21 cellular contexts compared by ENCODE assay signal in genomic region chr12:44603701-44604100, GRCh38.
"Had no signal": no experiment of that assay in that cellular context is flagged by ENCODE, and none has a peak within 500 bp of the region (broad histone marks: within the 10 kb centered on the region; RNA-seq: fewer than 3 reads in every experiment).

No MANE protein-coding gene starts in this region.

- H3K9me3 ChIP-seq: gastroesophageal sphincter, left ventricle myocardium inferior, uterus had no signal

- H3K27me3 ChIP-seq: gastroesophageal sphincter, hepatocyte, uterus had no signal

- DNase-seq: activated CD4-positive, alpha-beta memory T cell treated with anti-CD3 and anti-CD28 coated beads for 36 hours; activated CD4-positive, alpha-beta T cell treated with anti-CD3 and anti-CD28 coated beads, Interleukin-2, amount 10 ng/mL, durations not matched to agents 24 days and 14 days; activated CD4-positive, CD25-positive, alpha-beta regulatory T cell treated with anti-CD3 and anti-CD28 coated beads, Interleukin-2, amount 50 U/mL, for 72 hours; activated CD8-positive, alpha-beta memory T cell treated with anti-CD3 and anti-CD28 coated beads, Interleukin-2, amount 50 U/mL, for 4 hours; activated gamma-delta T cell; activated naive CD4-positive, alpha-beta T cell treated with anti-CD3 and anti-CD28 coated beads, Interleukin-2, amount 50 U/mL, for 16 hours; activated T-cell treated with anti-CD3 and anti-CD28 coated beads, Interleukin-2, amount 50 U/mL, for 1 hour; cerebellar nuclear complex; islet precursor cell; left ventricle myocardium inferior; naive B cell; occipital lobe; right cardiac atrium; stimulated activated CD4-positive, alpha-beta T cell treated with anti-CD3 and anti-CD28 coated beads, Interleukin-4, amount 100 ng/mL, for 1 hour; SW 1271; T1000; uterus; WERI-Rb-1 had no signal

- H3K27ac ChIP-seq: coronary artery, gastroesophageal sphincter, hepatocyte, left ventricle myocardium inferior, uterus, WERI-Rb-1 had no signal

- H3K4me1 ChIP-seq: gastroesophageal sphincter, left ventricle myocardium inferior, uterus had no signal

- H3K4me3 ChIP-seq: coronary artery, gastroesophageal sphincter, hepatocyte, left ventricle myocardium inferior, uterus had no signal

- H3K36me3 ChIP-seq: gastroesophageal sphincter, left ventricle myocardium inferior, uterus had no signal
